Comparison of ENCODE assay signal across 13 cellular contexts in genomic region chr17:67836205-67836987, GRCh38. TPM values are rescaled to one million over a fixed set of nuclear protein-coding genes. Genes with fewer than 3 reads are reported as not detected.
DNase-seq lines count a peak whose midpoint lies in the region; ATAC-seq and TF ChIP-seq lines count a peak whose summit lies in the region.
"Had no signal": no experiment of that assay in that cellular context is flagged by ENCODE, and none has a peak within 500 bp of the region (broad histone marks: within the 10 kb centered on the region; RNA-seq: fewer than 3 reads in every experiment).

No MANE protein-coding gene starts in this region.

- no peaks in the 10 kb centered on the region for H3K36me3 ChIP-seq in CD8-positive, alpha-beta T cell (ENCODE audit: insufficient read depth, low read length)
- H3K36me3 ChIP-seq in brain microvascular endothelial cell (replicated peaks) (no peaks in the 10 kb centered on the region), suprapubic skin (no peaks in the 10 kb centered on the region), sigmoid colon (no peaks in the 10 kb centered on the region)

- no peaks in the 10 kb centered on the region for H3K9me3 ChIP-seq in CD8-positive, alpha-beta T cell (ENCODE audit: low read length)
- H3K9me3 ChIP-seq in suprapubic skin (no peaks in the 10 kb centered on the region), sigmoid colon (no peaks in the 10 kb centered on the region)
- H3K9me3 ChIP-seq: testis had no signal

- H3K4me3 Mint-ChIP-seq in CD8-positive, alpha-beta T cell: peak overlapping the region; percentile 16
- H3K4me3 Mint-ChIP-seq: neural crest cell had no signal

- TF ChIP-seq CTCF in CD8-positive, alpha-beta T cell (IDR thresholded peaks at IDR 0.05): no peak
- TF ChIP-seq CTCF in brain microvascular endothelial cell (IDR thresholded peaks at IDR 0.05; ENCODE audit: low read depth, low read length, missing control alignments) (no peak), suprapubic skin (IDR thresholded peaks at IDR 0.05) (no peak), sigmoid colon (IDR thresholded peaks at IDR 0.05) (no peak)

- no peaks in the 10 kb centered on the region for H3K27me3 ChIP-seq in CD8-positive, alpha-beta T cell (ENCODE audit: insufficient read depth, low read length)
- H3K27me3 ChIP-seq in brain microvascular endothelial cell (replicated peaks) (no peaks in the 10 kb centered on the region), suprapubic skin (no peaks in the 10 kb centered on the region), sigmoid colon (no peaks in the 10 kb centered on the region)
- H3K27me3 ChIP-seq: testis had no signal

- H3K27me3 Mint-ChIP-seq in CD8-positive, alpha-beta T cell (ENCODE audit: low read depth): no peaks in the 10 kb centered on the region

- peaks cover 80% of the 10 kb centered on the region for H3K4me1 Mint-ChIP-seq in CD8-positive, alpha-beta T cell (ENCODE audit: low read depth)

- no peak overlapping the region for H3K4me3 ChIP-seq in CD8-positive, alpha-beta T cell (ENCODE audit: low read depth, low read length)
- H3K4me3 ChIP-seq in brain microvascular endothelial cell (ENCODE audit: low read depth, low read length): no peak overlapping the region
- no peak overlapping the region for H3K4me3 ChIP-seq in suprapubic skin
- no peak overlapping the region for H3K4me3 ChIP-seq in sigmoid colon
- H3K4me3 ChIP-seq: testis had no signal

- peaks cover 46% of the 10 kb centered on the region for H3K4me1 ChIP-seq in CD8-positive, alpha-beta T cell (ENCODE audit: insufficient read depth, low read length)
- H3K4me1 ChIP-seq in suprapubic skin (peaks cover 17% of the 10 kb centered on the region), sigmoid colon (peaks cover 0 to 41% (median 16%) of the 10 kb centered on the region in 4 donors)

- POLR2A ChIA-PET in CD8-positive, alpha-beta T cell (lab: Charles Lee): interaction anchor here (1.1 kb wide), 1 partner anchor 11 kb away, joined by 3 read pairs; the partner anchor contains the start of gene BPTF

- in situ Hi-C loops in brain microvascular endothelial cell (cut with HindIII; ENCODE audit: low pct_ligation_motif_present, low sequenced_read_pairs): no loop called here

- H3K9me3 Mint-ChIP-seq in CD8-positive, alpha-beta T cell: no peaks in the 10 kb centered on the region
- H3K9me3 Mint-ChIP-seq: neural crest cell had no signal

- CTCF ChIA-PET in CD8-positive, alpha-beta T cell (lab: Charles Lee): no interaction called here

- H3K36me3 Mint-ChIP-seq in CD8-positive, alpha-beta T cell: peaks cover 14% of the 10 kb centered on the region

- WGBS in suprapubic skin: 27% methylated on average over 4 of the region's 4 CpGs
- 52 to 65% methylated on average over 4 of the region's 4 CpGs for WGBS in sigmoid colon, 2 donors

- TF ChIP-seq POLR2A in suprapubic skin (IDR thresholded peaks at IDR 0.05): no peak
- no peak for TF ChIP-seq POLR2A in sigmoid colon (IDR thresholded peaks at IDR 0.05)

- ATAC-seq in CD8-positive, alpha-beta T cell: no peak

- intact Hi-C loops in CD8-positive, alpha-beta T cell (cut with DNase I, micrococcal nuclease): no loop called here
- intact Hi-C loops in sigmoid colon (cut with DNase I): loop anchor here (1.0 kb wide), 1 partner anchor 14 kb away; no protein-coding TSS in a partner anchor

- DNase-seq in CD8-positive, alpha-beta T cell: no peak
- peak; percentile 9 for DNase-seq in HS-27A (ENCODE audit: low read depth)
- DNase-seq in brain microvascular endothelial cell: peak; percentile 28
- peak; percentile 20 for DNase-seq in non-pigmented ciliary epithelial cell (ENCODE audit: low read depth)
- DNase-seq in suprapubic skin (ENCODE audit: low spot score in 2 of 2): no peak
- no peak for DNase-seq in sigmoid colon
- no peak for DNase-seq in pons (ENCODE audit: low spot score)
- DNase-seq: aorta, DND-41, testis had no signal

- H3K27ac Mint-ChIP-seq in CD8-positive, alpha-beta T cell: peak overlapping the region; percentile 2

- no peak for TF ChIP-seq EP300 in suprapubic skin (IDR thresholded peaks at IDR 0.05)
- no peak for TF ChIP-seq EP300 in sigmoid colon (IDR thresholded peaks at IDR 0.05)

- no peak overlapping the region for H3K27ac ChIP-seq in CD8-positive, alpha-beta T cell (ENCODE audit: low read depth, low read length)
- peak overlapping the region; percentile 29 for H3K27ac ChIP-seq in brain microvascular endothelial cell
- no peak overlapping the region for H3K27ac ChIP-seq in suprapubic skin
- H3K27ac ChIP-seq in sigmoid colon: peak overlapping the region in 2 of 4 donors; percentile 7 to 34
- H3K27ac ChIP-seq: epithelial cell of prostate, KMS-11, testis had no signal

RNA-seq across cellular contexts. Expression of gene BPTF, which starts 11.1 kb away (rescaled TPM):
- total RNA-seq in CD8-positive, alpha-beta T cell: 100 to 1,000 TPM in 1 of 2 experiments, 10 to 100 TPM in 1; 97.8 to 107 TPM
- total RNA-seq in suprapubic skin (100 to 1,000 TPM in 2 of 4 donors, 10 to 100 TPM in 2; 67.6 to 213 (median 102) TPM), sigmoid colon (10 to 100 TPM; 64.6 to 91.1 (median 82.8) TPM)
- polyA plus RNA-seq in sigmoid colon: 10 to 100 TPM in 1 of 3 donors, 1 to 10 TPM in 2; 8.4 to 30.8 (median 8.8) TPM

Comparison
In these comparisons a context has a peak if more than half of its experiments do, and no peak if none do; other contexts are left out.
1. DNase-seq: peak in HS-27A (single experiment), brain microvascular endothelial cell (single experiment) and non-pigmented ciliary epithelial cell (single experiment); none in CD8-positive, alpha-beta T cell (0 of 7), suprapubic skin (0 of 2), sigmoid colon (single experiment) and pons (single experiment).